In genomic region chr3:31892500-31892899, GRCh38 we compare ENCODE assay signal across 19 cellular contexts.
DNase-seq lines count a peak whose midpoint lies in the region; ATAC-seq and TF ChIP-seq lines count a peak whose summit lies in the region.
"Had no signal": no experiment of that assay in that cellular context is flagged by ENCODE, and none has a peak within 500 bp of the region (broad histone marks: within the 10 kb centered on the region; RNA-seq: fewer than 3 reads in every experiment).

No MANE protein-coding gene starts in this region.

- H4K8ac ChIP-seq in H9 (replicated peaks; ENCODE audit: insufficient read length, low read depth, low read length) (no peak overlapping the region), neuronal stem cell (ENCODE audit: low read depth, low read length) (no peak overlapping the region)

- peak overlapping the region; percentile 34 for H3K56ac ChIP-seq in H9 (ENCODE audit: insufficient read length, low read depth, low read length)

- no peaks in the 10 kb centered on the region for H3K9me3 Mint-ChIP-seq in H9
- H3K9me3 Mint-ChIP-seq in WTC11 = 0 out of 2 replicates have a peak, but pooled peaks cover 4% of the 10 kb centered on the region

- H3K36me3 Mint-ChIP-seq in H9 (ENCODE audit: insufficient read depth in 1 of 3, low read depth in 3 of 3) (peaks cover 0 to 6% (median 5%) of the 10 kb centered on the region in 3 experiments; a peak in 2 of 7 replicates), WTC11 (no peaks in the 10 kb centered on the region)

- no peaks in the 10 kb centered on the region for H3K23me2 ChIP-seq in H9 (ENCODE audit: insufficient read length, low read depth, low read length, poor library complexity, severe bottlenecking)

- H3K36me3 ChIP-seq in iPS-15b (ENCODE audit: control insufficient read depth, insufficient read depth, low read length) (no peaks in the 10 kb centered on the region), smooth muscle cell (ENCODE audit: low read depth) (no peaks in the 10 kb centered on the region), neuronal stem cell (replicated peaks in 1 of 2; ENCODE audit: control insufficient read depth in 2 of 2, insufficient read depth in 2 of 2, low read length in 2 of 2) (no peaks in the 10 kb centered on the region)

- H2BK5ac ChIP-seq in H9 (ENCODE audit: insufficient read length, low read length) = no peak overlapping the region
- no peak overlapping the region for H2BK5ac ChIP-seq in neuronal stem cell (ENCODE audit: low read length)

- no peak for DNase-seq in H9
- no peak for DNase-seq in WTC11 (ENCODE audit: low spot score)
- DNase-seq in smooth muscle cell (lab: John Stamatoyannopoulos, UW; ENCODE audit: unreplicated experiment) = no peak
- DNase-seq in left lobe of liver (ENCODE audit: low spot score) = no peak
- no peak for DNase-seq in mucosa of gallbladder (ENCODE audit: low spot score)
- DNase-seq in pons (ENCODE audit: low spot score) = no peak
- DNase-seq in neuronal stem cell (ENCODE audit: low spot score) = no peak
- DNase-seq: ACHN, AML-193, DMS53, NCI-H1417 treated with DMSO at 0.1 percent for 48 hours, NCI-H1930, NCI-H2171, NCI-H446 treated with DMSO at 0.1 percent for 48 hours, NCI-H748 treated with DMSO at 0.1 percent for 48 hours, Right ventricle myocardium superior had no signal

- H3K4me1 ChIP-seq in H9 (ENCODE audit: insufficient read depth, low read length) (peaks cover 36% of the 10 kb centered on the region), iPS-15b (ENCODE audit: control insufficient read depth, insufficient read depth, low read length) (peaks cover 42% of the 10 kb centered on the region), smooth muscle cell (ENCODE audit: low read depth) (peaks cover 17% of the 10 kb centered on the region), neuronal stem cell (ENCODE audit: control insufficient read depth in 2 of 2, insufficient read depth in 1 of 2, low read depth in 1 of 2, low read length in 2 of 2) (no peaks in the 10 kb centered on the region)

- H3K14ac ChIP-seq in H9 (ENCODE audit: insufficient read depth, low read length) (no peak overlapping the region), neuronal stem cell (ENCODE audit: low read length) (no peak overlapping the region)

- no peak overlapping the region for H4K5ac ChIP-seq in H9 (ENCODE audit: insufficient read length, low read depth, low read length)

- H3K27ac ChIP-seq in H9 (ENCODE audit: insufficient read length, low read depth, low read length) (no peak overlapping the region), smooth muscle cell (ENCODE audit: low read depth) (peak overlapping the region; percentile 39), neuronal stem cell (replicated peaks; ENCODE audit: low read length) (no peak overlapping the region)
- H3K27ac ChIP-seq: SK-N-MC had no signal

- H4K91ac ChIP-seq in H9 (ENCODE audit: insufficient read length, low read depth, low read length) = no peak overlapping the region
- H4K91ac ChIP-seq in neuronal stem cell (ENCODE audit: low read depth, low read length, poor library complexity) = no peak overlapping the region

- H3K18ac ChIP-seq in H9 (ENCODE audit: insufficient read length, low read depth, low read length) = peak overlapping the region; percentile 7
- H3K18ac ChIP-seq in neuronal stem cell (ENCODE audit: low read length) = no peak overlapping the region

- peaks cover 13% of the 10 kb centered on the region for H3F3A ChIP-seq in smooth muscle cell (ENCODE audit: low read depth)

- H3K79me2 ChIP-seq in H9 (ENCODE audit: insufficient read depth, low read length) (peaks cover 28% of the 10 kb centered on the region; the same call in 1 of the 2 replicates), smooth muscle cell (ENCODE audit: low read depth) (peaks cover 82% of the 10 kb centered on the region)

- H3K27me3 Mint-ChIP-seq in H9 (ENCODE audit: low read depth) = no peaks in the 10 kb centered on the region
- no peaks in the 10 kb centered on the region for H3K27me3 Mint-ChIP-seq in WTC11 (ENCODE audit: low read depth)

- H2BK120ac ChIP-seq in H9 (ENCODE audit: low read depth, low read length, poor library complexity, severe bottlenecking) (no peak overlapping the region), neuronal stem cell (ENCODE audit: low read depth, low read length) (no peak overlapping the region)

- H2BK15ac ChIP-seq in H9 (ENCODE audit: low read depth, low read length) = no peak overlapping the region
- no peak overlapping the region for H2BK15ac ChIP-seq in neuronal stem cell (ENCODE audit: low read length)

- H3K27me3 ChIP-seq in H9 (ENCODE audit: insufficient read depth, low read length) (no peaks in the 10 kb centered on the region), iPS-15b (ENCODE audit: control insufficient read depth, insufficient read depth, low read length) (no peaks in the 10 kb centered on the region), smooth muscle cell (ENCODE audit: low read depth) (no peaks in the 10 kb centered on the region), neuronal stem cell (ENCODE audit: control insufficient read depth in 3 of 3, insufficient read depth in 3 of 3, low read depth in 1 of 3, low read length in 3 of 3) (no peaks in the 10 kb centered on the region)

- ATAC-seq in WTC11 (peak; percentile 25), left lobe of liver (no peak)
- ATAC-seq: HCT116 had no signal

- peaks cover 57 to 60% of the 10 kb centered on the region in 2 experiments for H3K4me1 Mint-ChIP-seq in H9
- peaks cover 88% of the 10 kb centered on the region for H3K4me1 Mint-ChIP-seq in WTC11

- H2BK12ac ChIP-seq in H9 (ENCODE audit: insufficient read length, low read depth, low read length) (no peak overlapping the region), neuronal stem cell (ENCODE audit: low read length) (no peak overlapping the region)

- H3K27ac Mint-ChIP-seq in H9 (peak overlapping the region; percentile 83 to 97 (median 86)), WTC11 (peak overlapping the region; percentile 76)

- H3K79me1 ChIP-seq in H9 (ENCODE audit: insufficient read depth, low read depth, low read length, poor library complexity, severe bottlenecking) = peaks cover 3% of the 10 kb centered on the region
- no peaks in the 10 kb centered on the region for H3K79me1 ChIP-seq in neuronal stem cell (ENCODE audit: low read depth, low read length)

- WGBS in H9 (ENCODE audit: extremely low coverage, insufficient read length, low lambda C conversion rate) = no CpG with 5 or more reads among the region's 5 CpGs
- 48% methylated on average over 5 of the region's 5 CpGs for WGBS in smooth muscle cell (ENCODE audit: low lambda C conversion rate)
- WGBS in neuronal stem cell (ENCODE audit: extremely low coverage in 2 of 2, insufficient read length in 2 of 2, insufficient replicate concordance in 1 of 2), 2 donors = no CpG with 5 or more reads among the region's 5 CpGs

- no peak overlapping the region for H3T11ph ChIP-seq in H9 (ENCODE audit: low read length)

- H3K23ac ChIP-seq in H9 (ENCODE audit: insufficient read length, low read depth, low read length) = peak overlapping the region; percentile 26
- H3K23ac ChIP-seq in neuronal stem cell (ENCODE audit: low read depth, low read length, poor library complexity) = no peak overlapping the region

- H3K4me3 ChIP-seq in iPS-15b (ENCODE audit: low read depth, low read length) = no peak overlapping the region
- no peak overlapping the region for H3K4me3 ChIP-seq in smooth muscle cell
- no peak overlapping the region for H3K4me3 ChIP-seq in neuronal stem cell (ENCODE audit: low read length in 2 of 2)
- H3K4me3 ChIP-seq: SK-N-MC had no signal

- H3K9ac ChIP-seq in H9 (ENCODE audit: extremely low read depth, insufficient read length, low read length) (no peak overlapping the region), iPS-15b (ENCODE audit: low read depth, low read length) (peak overlapping the region; percentile 40), smooth muscle cell (ENCODE audit: low read depth) (peak overlapping the region; percentile 27), neuronal stem cell (ENCODE audit: low read depth, low read length, poor library complexity) (no peak overlapping the region)

- no peak overlapping the region; a peak in 1 of 5 replicates for H3K4me3 Mint-ChIP-seq in H9
- H3K4me3 Mint-ChIP-seq in WTC11 = no peak overlapping the region

- H4K20me1 ChIP-seq in H9 (ENCODE audit: control insufficient read depth, insufficient read depth, insufficient read length) (no peaks in the 10 kb centered on the region), smooth muscle cell (ENCODE audit: low read depth) (peaks cover 11% of the 10 kb centered on the region)

- CTCF ChIA-PET in WTC11 (lab: Charles Lee) = no interaction called here

- H2BK20ac ChIP-seq in H9 (ENCODE audit: low read depth, low read length, poor library complexity, severe bottlenecking) = no peak overlapping the region

- TF ChIP-seq CTCF in H9 (conservative IDR thresholded peaks at IDR 0.05) = no peak
- TF ChIP-seq CTCF in WTC11 (IDR thresholded peaks at IDR 0.05) = no peak
- no peak for TF ChIP-seq CTCF in smooth muscle cell (IDR thresholded peaks at IDR 0.05; ENCODE audit: borderline replicate concordance, insufficient read depth, poor library complexity, severe bottlenecking)

- H2AFZ ChIP-seq in H9 (ENCODE audit: low read length) = no peak overlapping the region
- H2AFZ ChIP-seq in smooth muscle cell (ENCODE audit: low read depth) = peak overlapping the region; percentile 8
- no peak overlapping the region for H2AFZ ChIP-seq in neuronal stem cell (ENCODE audit: low read length)

- H3K9me3 ChIP-seq in H9 (ENCODE audit: control insufficient read depth, low read depth, low read length) = no peaks in the 10 kb centered on the region
- no peaks in the 10 kb centered on the region for H3K9me3 ChIP-seq in iPS-15b (ENCODE audit: control insufficient read depth, insufficient read depth, low read length)
- H3K9me3 ChIP-seq in smooth muscle cell (replicated peaks; ENCODE audit: low read depth) = no peaks in the 10 kb centered on the region
- H3K9me3 ChIP-seq in neuronal stem cell (replicated peaks in 1 of 2; ENCODE audit: control insufficient read depth in 2 of 2, insufficient read depth in 1 of 2, low read depth in 1 of 2, low read length in 2 of 2) = no peaks in the 10 kb centered on the region

- H3K4me2 ChIP-seq in H9 (ENCODE audit: insufficient read depth, insufficient read length, low read length) (no peak overlapping the region), smooth muscle cell (peak overlapping the region; percentile 70), neuronal stem cell (ENCODE audit: insufficient read depth, low read length, poor library complexity, severe bottlenecking) (no peak overlapping the region)

- POLR2A ChIA-PET in WTC11 (lab: Charles Lee) = no interaction called here

- H2AK5ac ChIP-seq in H9 (ENCODE audit: insufficient read length, low read length) = no peak overlapping the region
- no peak overlapping the region for H2AK5ac ChIP-seq in neuronal stem cell (ENCODE audit: low read depth, low read length)

- H3K4ac ChIP-seq in H9 (ENCODE audit: low read depth, low read length) = no peak overlapping the region
- H3K4ac ChIP-seq in neuronal stem cell (ENCODE audit: low read length) = no peak overlapping the region

Comparison
In these comparisons a context has a peak if more than half of its experiments do, and no peak if none do; other contexts are left out.
1. H3K9ac ChIP-seq: peak in iPS-15b (single experiment) and smooth muscle cell (single experiment); none in H9 (single experiment) and neuronal stem cell (single experiment).